Comparison of ENCODE assay signal across 9 cellular contexts in genomic region chr13:42574435-42575311, GRCh38. TPM values are rescaled to one million over a fixed set of nuclear protein-coding genes. Genes with fewer than 3 reads are reported as not detected.
DNase-seq lines count a peak whose midpoint lies in the region; ATAC-seq, FAIRE-seq and TF ChIP-seq lines count a peak whose summit lies in the region.
"Had no signal": no experiment of that assay in that cellular context is flagged by ENCODE, and none has a peak within 500 bp of the region (broad histone marks: within the 10 kb centered on the region; RNA-seq: fewer than 3 reads in every experiment).

No MANE protein-coding gene starts in this region.

- intact Hi-C loops in tibial artery (cut with DNase I; ENCODE audit: low total_unique reads) = no loop called here

- in situ Hi-C loops in GM13976 (cut with MboI; ENCODE audit: low sequenced_read_pairs, unreplicated experiment) = no loop called here

- H3K36me3 Mint-ChIP-seq in naive thymus-derived CD8-positive, alpha-beta T cell = no peaks in the 10 kb centered on the region

- DNase-seq in GM13976 (ENCODE audit: low spot score) (peak; percentile 85), T-helper 1 cell (peak in 3 of 5 donors; percentile 8 to 60 (median 13)), bronchial epithelial cell (ENCODE audit: low read depth) (peak; percentile 7), tibial artery (no peak), LoVo (ENCODE audit: low spot score) (no peak), tibial nerve (ENCODE audit: low spot score in 2 of 2) (no peak)
- DNase-seq in naive thymus-derived CD8-positive, alpha-beta T cell = peak in 4 of 10 donors; percentile 6 to 34 (median 27)

- peaks cover 8 to 19% (median 15%) of the 10 kb centered on the region in 4 donors for H3K4me1 Mint-ChIP-seq in naive thymus-derived CD8-positive, alpha-beta T cell

- H3K4me1 ChIP-seq in tibial artery (peaks cover 0 to 14% (median 7%) of the 10 kb centered on the region in 4 donors), tibial nerve (peaks cover 0 to 16% (median 7%) of the 10 kb centered on the region in 4 donors)

- peaks cover 7 to 39% (median 22%) of the 10 kb centered on the region in 5 donors for H3K27me3 Mint-ChIP-seq in naive thymus-derived CD8-positive, alpha-beta T cell

- H3K27ac Mint-ChIP-seq in naive thymus-derived CD8-positive, alpha-beta T cell = peak overlapping the region in 4 of 10 donors; percentile 8 to 56 (median 35)

- TF ChIP-seq POLR2A in tibial nerve (IDR thresholded peaks at IDR 0.05) = no peak

- no peak overlapping the region for H3K27ac ChIP-seq in tibial artery
- H3K27ac ChIP-seq in tibial nerve = no peak overlapping the region
- H3K27ac ChIP-seq: KMS-11 had no signal

- H3K4me3 ChIP-seq in bronchial epithelial cell (ENCODE audit: low read depth, low read length) (peak overlapping the region; percentile 40), tibial artery (peak overlapping the region; percentile 12 to 38), tibial nerve (peak overlapping the region in 2 of 4 donors; percentile 29 to 36)

- peak; percentile 65 for ATAC-seq in GM21825 (IDR thresholded peaks at IDR 0.05; ENCODE audit: unreplicated experiment)
- ATAC-seq in naive thymus-derived CD8-positive, alpha-beta T cell = peak; percentile 70 to 75

- peaks cover 0 to 10% (median 0%) of the 10 kb centered on the region in 9 donors for H3K9me3 Mint-ChIP-seq in naive thymus-derived CD8-positive, alpha-beta T cell

- H3K36me3 ChIP-seq in bronchial epithelial cell (ENCODE audit: control insufficient read depth, insufficient read depth, low read length) = no peaks in the 10 kb centered on the region
- no peaks in the 10 kb centered on the region for H3K36me3 ChIP-seq in tibial artery
- H3K36me3 ChIP-seq in tibial nerve = no peaks in the 10 kb centered on the region

- H3K4me3 Mint-ChIP-seq in naive thymus-derived CD8-positive, alpha-beta T cell = peak overlapping the region; percentile 80 to 93 (median 87)

- POLR2A ChIA-PET in naive thymus-derived CD8-positive, alpha-beta T cell (lab: Charles Lee) = no interaction called here

- H3K27me3 ChIP-seq in bronchial epithelial cell (ENCODE audit: control insufficient read depth, insufficient read depth, low read length) (peaks cover 14% of the 10 kb centered on the region), tibial artery (peaks cover 0 to 30% of the 10 kb centered on the region in 2 donors), tibial nerve (peaks cover 0 to 67% of the 10 kb centered on the region in 2 donors)

- H3K9me3 ChIP-seq in tibial artery (no peaks in the 10 kb centered on the region), tibial nerve (peaks cover 0 to 10% (median 1%) of the 10 kb centered on the region in 4 donors)

- 3 to 4% methylated on average over 44 to 50 of the region's 51 CpGs for WGBS in tibial nerve, 2 donors

- FAIRE-seq in bronchial epithelial cell (lab: Jason Lieb, UNC) = no peak

- no peak for TF ChIP-seq CTCF in GM13976 (IDR thresholded peaks at IDR 0.05; ENCODE audit: borderline replicate concordance, control extremely low read depth, extremely low read depth, insufficient read depth, missing control alignments)
- no peak for TF ChIP-seq CTCF in bronchial epithelial cell (IDR thresholded peaks at IDR 0.05; ENCODE audit: insufficient read depth, low read length, severe bottlenecking)
- TF ChIP-seq CTCF in tibial artery (IDR thresholded peaks at IDR 0.05) = no peak
- no peak for TF ChIP-seq CTCF in tibial nerve (IDR thresholded peaks at IDR 0.05)

- no peak for TF ChIP-seq EP300 in tibial nerve (IDR thresholded peaks at IDR 0.05)

RNA-seq across cellular contexts. Expression of gene TNFSF11, which starts 0.7 kb away (rescaled TPM):
- total RNA-seq in bronchial epithelial cell (under 0.01 and 0.13 TPM in 2 replicates), tibial nerve (not detected)
- not detected for total RNA-seq in naive thymus-derived CD8-positive, alpha-beta T cell
- not detected for polyA plus RNA-seq in naive thymus-derived CD8-positive, alpha-beta T cell

Comparison
In these comparisons a context has a peak if more than half of its experiments do, and no peak if none do; other contexts are left out.
1. DNase-seq: peak in GM13976 (single experiment), T-helper 1 cell (3 of 5) and bronchial epithelial cell (single experiment); none in tibial artery (0 of 2), LoVo (single experiment) and tibial nerve (0 of 2).